In genomic region chr1:13764533-13764932, GRCh38 we compare ENCODE assay signal across 16 cellular contexts.
A peak's percentile ranks its signal among the peaks of the same experiment; 100 is the strongest.
DNase-seq lines count a peak whose midpoint lies in the region; FAIRE-seq and TF ChIP-seq lines count a peak whose summit lies in the region.
"Had no signal": no experiment of that assay in that cellular context is flagged by ENCODE, and none has a peak within 500 bp of the region (broad histone marks: within the 10 kb centered on the region; RNA-seq: fewer than 3 reads in every experiment).

No MANE protein-coding gene starts in this region.

- CTCF ChIA-PET in GM10248 (lab: Yijun Ruan, JAX), result no interaction called here
- CTCF ChIA-PET in Calu3 (lab: Charles Lee), result no interaction called here

- intact Hi-C loops in Calu3 (cut with micrococcal nuclease; ENCODE audit: unreplicated experiment), result no loop called here

- no TSS peak for BruUV-seq in Calu3 (replicated peaks; lab: Mats Ljungman, UMichigan)

- H4K20me1 ChIP-seq in astrocyte (ENCODE audit: insufficient read depth, low read length), result peaks cover 96% of the 10 kb centered on the region
- peaks cover 100% of the 10 kb centered on the region for H4K20me1 ChIP-seq in smooth muscle cell (ENCODE audit: low read depth)

- TF ChIP-seq CTCF in astrocyte (IDR thresholded peaks at IDR 0.05; ENCODE audit: insufficient read depth, low read depth, low read length) (no peak), smooth muscle cell (IDR thresholded peaks at IDR 0.05; ENCODE audit: borderline replicate concordance, insufficient read depth, poor library complexity, severe bottlenecking) (no peak), GM10248 (IDR thresholded peaks at IDR 0.05; ENCODE audit: control extremely low read depth, extremely low read depth, low read depth, missing control alignments) (no peak), Calu3 (IDR thresholded peaks at IDR 0.05; ENCODE audit: unreplicated experiment) (no peak)

- FAIRE-seq in astrocyte (lab: Jason Lieb, UNC), result no peak
- no peak for FAIRE-seq in frontal cortex (lab: Jason Lieb, UNC)

- whole genome bisulfite sequencing in smooth muscle cell (ENCODE audit: low lambda C conversion rate), result 17% methylated on average over 3 of the region's 3 CpGs

- no peak overlapping the region for H3K9ac ChIP-seq in astrocyte (ENCODE audit: low read length)
- no peak overlapping the region for H3K9ac ChIP-seq in smooth muscle cell (ENCODE audit: low read depth)

- H3K4me3 Mint-ChIP-seq in astrocyte (ENCODE audit: unreplicated experiment), result peak overlapping the region; percentile 35
- H3K4me3 Mint-ChIP-seq in immature natural killer cell, result peak overlapping the region; percentile 41 to 65 (median 62)
- H3K4me3 Mint-ChIP-seq in Calu3 (ENCODE audit: low read depth, unreplicated experiment), result no peak overlapping the region
- H3K4me3 Mint-ChIP-seq: activated naive CD8-positive, alpha-beta T cell treated with anti-CD3 and anti-CD28 coated beads, Interleukin-2, amount 10 ng/mL, durations not matched to agents 7 days and 5 days had no signal

- H3K27me3 ChIP-seq in H7 (ENCODE audit: control insufficient read depth, insufficient read depth, low read length) (no peaks in the 10 kb centered on the region), astrocyte (ENCODE audit: insufficient read depth, low read length) (no peaks in the 10 kb centered on the region), smooth muscle cell (ENCODE audit: low read depth) (no peaks in the 10 kb centered on the region)
- H3K27me3 ChIP-seq: dorsolateral prefrontal cortex had no signal

- H2AFZ ChIP-seq in astrocyte (ENCODE audit: low read depth, low read length), result no peak overlapping the region
- no peak overlapping the region for H2AFZ ChIP-seq in smooth muscle cell (ENCODE audit: low read depth)

- H3K4me1 Mint-ChIP-seq in astrocyte (ENCODE audit: low read depth, unreplicated experiment), result peaks cover 38% of the 10 kb centered on the region
- peaks cover 81 to 88% of the 10 kb centered on the region in 2 donors for H3K4me1 Mint-ChIP-seq in immature natural killer cell
- peaks cover 15% of the 10 kb centered on the region for H3K4me1 Mint-ChIP-seq in Calu3 (ENCODE audit: low read depth, unreplicated experiment)

- H3K27me3 Mint-ChIP-seq in astrocyte (ENCODE audit: low read depth, unreplicated experiment) (no peaks in the 10 kb centered on the region), immature natural killer cell (ENCODE audit: low read depth in 3 of 3) (no peaks in the 10 kb centered on the region), Calu3 (ENCODE audit: unreplicated experiment) (no peaks in the 10 kb centered on the region)
- H3K27me3 Mint-ChIP-seq: activated naive CD8-positive, alpha-beta T cell treated with anti-CD3 and anti-CD28 coated beads, Interleukin-2, amount 10 ng/mL, durations not matched to agents 7 days and 5 days had no signal

- H3K27ac ChIP-seq in astrocyte (ENCODE audit: low read depth, low read length) (no peak overlapping the region), smooth muscle cell (ENCODE audit: low read depth) (peak overlapping the region; percentile 41)

- peak; percentile 64 for DNase-seq in H7
- DNase-seq in astrocyte (ENCODE audit: low read depth), result peak; percentile 54
- DNase-seq in immature natural killer cell, result no peak
- no peak for DNase-seq in smooth muscle cell (lab: John Stamatoyannopoulos, UW; ENCODE audit: unreplicated experiment)
- no peak for DNase-seq in NOMO-1 treated with DMSO at 0.1 percent for 48 hours (lab: John Stamatoyannopoulos, UW; ENCODE audit: unreplicated experiment)
- no peak for DNase-seq in GM10248 (ENCODE audit: extremely low spot score)
- no peak for DNase-seq in Calu3
- no peak for DNase-seq in frontal cortex (ENCODE audit: low spot score in 2 of 2)
- DNase-seq: activated naive CD8-positive, alpha-beta T cell treated with anti-CD3 and anti-CD28 coated beads, Interleukin-2, amount 10 ng/mL, durations not matched to agents 7 days and 5 days; DMS 273 treated with DMSO at 0.1 percent for 48 hours; dorsolateral prefrontal cortex; glutamatergic neuron; NCI-H1417 treated with DMSO at 0.1 percent for 48 hours; NCI-H510A treated with DMSO at 0.1 percent for 48 hours; substantia nigra had no signal

- H3K4me3 ChIP-seq in H7 (ENCODE audit: insufficient read depth, low read depth, low read length) (no peak overlapping the region), astrocyte (ENCODE audit: insufficient read depth, low read depth, low read length) (no peak overlapping the region), smooth muscle cell (no peak overlapping the region)
- H3K4me3 ChIP-seq: dorsolateral prefrontal cortex, lung had no signal

- POLR2A ChIA-PET in GM10248 (lab: Yijun Ruan, JAX), result no interaction called here

- H3F3A ChIP-seq in smooth muscle cell (ENCODE audit: low read depth), result peaks cover 9% of the 10 kb centered on the region

- H3K27ac Mint-ChIP-seq in astrocyte (ENCODE audit: unreplicated experiment) (no peak overlapping the region), immature natural killer cell (peak overlapping the region in 4 of 6 donors; percentile 23 to 55 (median 34)), Calu3 (ENCODE audit: unreplicated experiment) (no peak overlapping the region)
- H3K27ac Mint-ChIP-seq: activated naive CD8-positive, alpha-beta T cell treated with anti-CD3 and anti-CD28 coated beads, Interleukin-2, amount 10 ng/mL, durations not matched to agents 7 days and 5 days had no signal

- H3K36me3 Mint-ChIP-seq in astrocyte (ENCODE audit: low read depth, unreplicated experiment) (peaks cover 5% of the 10 kb centered on the region), immature natural killer cell (no peaks in the 10 kb centered on the region), Calu3 (ENCODE audit: insufficient read depth, unreplicated experiment) (no peaks in the 10 kb centered on the region)

- H3K9me3 Mint-ChIP-seq in astrocyte (ENCODE audit: unreplicated experiment) (no peaks in the 10 kb centered on the region), immature natural killer cell (no peaks in the 10 kb centered on the region), Calu3 (ENCODE audit: low read depth, unreplicated experiment) (no peaks in the 10 kb centered on the region)
- H3K9me3 Mint-ChIP-seq: activated naive CD8-positive, alpha-beta T cell treated with anti-CD3 and anti-CD28 coated beads, Interleukin-2, amount 10 ng/mL, durations not matched to agents 7 days and 5 days had no signal

- H3K36me3 ChIP-seq in H7 (replicated peaks; ENCODE audit: control insufficient read depth, insufficient read depth, low read length), result no peaks in the 10 kb centered on the region
- no peaks in the 10 kb centered on the region for H3K36me3 ChIP-seq in astrocyte (ENCODE audit: insufficient read depth, low read length)
- H3K36me3 ChIP-seq in smooth muscle cell (ENCODE audit: low read depth), result no peaks in the 10 kb centered on the region

- peak overlapping the region; percentile 53 for H3K4me2 ChIP-seq in astrocyte (ENCODE audit: low read length)
- peak overlapping the region; percentile 80 for H3K4me2 ChIP-seq in smooth muscle cell

- H3K4me1 ChIP-seq in astrocyte (ENCODE audit: insufficient read depth, low read length) (peaks cover 21% of the 10 kb centered on the region), smooth muscle cell (ENCODE audit: low read depth) (peaks cover 38% of the 10 kb centered on the region)

- H3K79me2 ChIP-seq in astrocyte (ENCODE audit: insufficient read depth, low read length), result peaks cover 98% of the 10 kb centered on the region
- peaks cover 100% of the 10 kb centered on the region for H3K79me2 ChIP-seq in smooth muscle cell (ENCODE audit: low read depth)

- H3K9me3 ChIP-seq in astrocyte (ENCODE audit: insufficient read depth, low read depth, low read length), result no peaks in the 10 kb centered on the region
- no peaks in the 10 kb centered on the region for H3K9me3 ChIP-seq in smooth muscle cell (replicated peaks; ENCODE audit: low read depth)

Comparison
In these comparisons a context has a peak if more than half of its experiments do, and no peak if none do; other contexts are left out.
1. DNase-seq: peak in H7 (single experiment) and astrocyte (single experiment); none in immature natural killer cell (0 of 3), smooth muscle cell (single experiment), NOMO-1 treated with DMSO at 0.1 percent for 48 hours (single experiment), GM10248 (single experiment), Calu3 (single experiment) and frontal cortex (0 of 2).
2. H3K27ac Mint-ChIP-seq: peak in immature natural killer cell (4 of 6); none in astrocyte (single experiment) and Calu3 (single experiment).